8 cellular contexts compared by ENCODE assay signal in the genomic region with DNA sequence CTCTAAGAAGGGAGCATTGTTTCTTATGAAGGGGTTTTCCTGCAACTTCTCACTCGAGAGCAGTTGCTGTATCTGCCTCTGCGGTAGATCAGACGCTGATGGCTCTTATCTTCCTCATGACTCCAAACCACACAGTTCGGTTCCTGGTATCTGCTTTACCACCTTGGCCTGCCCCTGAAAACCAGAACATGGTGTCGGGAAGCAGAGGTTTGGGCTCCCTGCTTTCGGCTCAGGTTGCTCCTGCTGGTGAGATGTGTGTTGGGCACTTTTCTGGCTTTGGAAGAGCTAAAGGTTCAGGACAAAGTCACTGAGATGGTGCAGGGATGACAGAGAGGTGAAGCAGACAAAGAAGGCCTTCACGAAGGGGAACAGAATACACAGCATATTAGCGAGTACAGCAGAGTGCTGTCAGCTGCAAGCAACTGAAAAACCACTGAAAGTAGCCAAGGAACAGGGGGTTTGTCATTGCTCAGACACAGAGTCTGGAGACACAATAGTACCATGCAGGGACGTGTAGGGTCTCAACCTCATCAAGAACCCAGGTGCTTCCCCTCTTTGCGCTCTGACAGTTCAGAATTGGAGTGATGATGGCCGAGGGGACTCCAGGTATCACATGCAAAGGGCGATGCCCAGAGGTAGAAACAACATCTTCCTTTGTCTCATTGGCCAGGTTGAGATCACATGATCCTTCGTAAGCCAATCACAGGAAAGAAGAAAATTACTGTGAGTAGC.
DNase-seq lines count a peak whose midpoint lies in the region; ATAC-seq and TF ChIP-seq lines count a peak whose summit lies in the region.

No MANE protein-coding gene starts in this region.

- no peak overlapping the region for H3K27ac Mint-ChIP-seq in activated naive CD8-positive, alpha-beta T cell treated with anti-CD3 and anti-CD28 coated beads, Interleukin-2, amount 50 U/mL, for 24 hours

- peak overlapping the region; percentile 17 for H3K4me3 Mint-ChIP-seq in activated naive CD8-positive, alpha-beta T cell treated with anti-CD3 and anti-CD28 coated beads, Interleukin-2, amount 50 U/mL, for 24 hours

- peaks cover 6% of the 10 kb centered on the region for H3K4me1 Mint-ChIP-seq in activated naive CD8-positive, alpha-beta T cell treated with anti-CD3 and anti-CD28 coated beads, Interleukin-2, amount 50 U/mL, for 24 hours

- no peak for TF ChIP-seq CTCF in GM10266 (IDR thresholded peaks at IDR 0.05; ENCODE audit: control insufficient read depth, insufficient read depth, low read depth, missing control alignments)

- no peaks in the 10 kb centered on the region for H3K9me3 Mint-ChIP-seq in activated naive CD8-positive, alpha-beta T cell treated with anti-CD3 and anti-CD28 coated beads, Interleukin-2, amount 50 U/mL, for 24 hours

- no peaks in the 10 kb centered on the region for H3K36me3 Mint-ChIP-seq in activated naive CD8-positive, alpha-beta T cell treated with anti-CD3 and anti-CD28 coated beads, Interleukin-2, amount 50 U/mL, for 24 hours (ENCODE audit: low read depth)

- H3K27me3 Mint-ChIP-seq in activated naive CD8-positive, alpha-beta T cell treated with anti-CD3 and anti-CD28 coated beads, Interleukin-2, amount 50 U/mL, for 24 hours, result peaks cover 27% of the 10 kb centered on the region

- DNase-seq in GM10266 (ENCODE audit: extremely low spot score) (peak; percentile 78), NCI-H2171 treated with DMSO at 0.1 percent for 48 hours (lab: John Stamatoyannopoulos, UW) (no peak), AG20443 (ENCODE audit: low spot score) (no peak)
- DNase-seq in activated naive CD8-positive, alpha-beta T cell treated with anti-CD3 and anti-CD28 coated beads, Interleukin-2, amount 50 U/mL, for 24 hours, result no peak
- no peak for DNase-seq in stimulated activated CD4-positive, alpha-beta T cell treated with anti-CD3 and anti-CD28 coated beads, Interleukin-4, amount 100 ng/mL, for 1 hour

- peak; percentile 51 for ATAC-seq in GM19467 (IDR thresholded peaks at IDR 0.05; ENCODE audit: unreplicated experiment)
- ATAC-seq in HG03442 (IDR thresholded peaks at IDR 0.05; ENCODE audit: unreplicated experiment), result peak; percentile 69
- ATAC-seq in activated naive CD8-positive, alpha-beta T cell treated with anti-CD3 and anti-CD28 coated beads, Interleukin-2, amount 50 U/mL, for 24 hours, result peak; percentile 53
- ATAC-seq in HG03469 (IDR thresholded peaks at IDR 0.05; ENCODE audit: unreplicated experiment), result no peak
